8 cellular contexts compared by ENCODE assay signal in the genomic region with DNA sequence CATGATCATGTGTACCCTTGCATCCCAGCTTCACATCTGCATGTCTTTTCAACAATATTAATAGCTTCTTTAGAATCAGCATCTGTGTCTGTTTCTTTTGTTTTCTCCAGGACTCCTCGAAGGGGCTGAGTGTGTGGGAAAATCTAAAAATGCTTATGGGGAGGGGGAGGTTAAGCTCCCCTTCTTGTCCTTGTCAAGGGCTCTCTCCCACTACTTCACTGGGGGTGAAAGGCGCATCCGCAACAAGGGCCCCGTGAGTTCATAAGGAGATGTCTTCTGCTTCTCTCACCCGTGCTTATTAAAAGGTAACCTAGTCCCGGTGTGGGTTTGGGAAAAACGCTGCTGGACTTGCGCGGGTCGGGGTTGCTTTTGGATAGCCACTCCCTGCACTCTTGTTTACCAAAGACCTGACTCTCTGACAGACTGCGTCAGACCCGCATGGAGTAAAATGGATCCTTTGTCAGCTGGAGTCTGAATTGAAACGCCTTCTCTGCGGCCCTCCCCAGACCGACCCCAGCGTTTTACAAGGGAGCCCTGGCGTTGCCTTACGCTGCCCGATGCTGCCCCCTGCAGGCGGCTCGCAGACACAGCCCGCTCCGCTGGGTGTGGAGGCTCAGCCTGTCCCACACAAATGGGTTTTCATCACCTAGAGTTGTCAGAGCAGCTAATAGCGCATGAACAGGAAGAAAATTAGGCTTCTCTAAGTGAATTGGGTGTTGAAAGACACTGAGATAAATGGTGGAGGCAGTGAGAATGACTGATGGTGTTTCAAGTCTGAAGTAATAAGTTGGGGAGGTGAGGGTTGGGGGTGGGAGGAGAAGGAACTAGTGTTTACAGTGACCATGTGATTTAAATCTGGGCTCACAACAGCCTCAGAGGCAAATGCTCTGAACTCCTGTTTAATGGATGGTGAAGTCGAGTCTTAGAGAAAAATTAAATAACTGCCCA. TPM values are rescaled to one million over a fixed set of nuclear protein-coding genes. Genes with fewer than 3 reads are reported as not detected.
DNase-seq lines count a peak whose midpoint lies in the region; ATAC-seq and TF ChIP-seq lines count a peak whose summit lies in the region.

No MANE protein-coding gene starts in this region.

- H3K79me2 ChIP-seq in GM23338 (replicated peaks; ENCODE audit: insufficient read depth) (no peaks in the 10 kb centered on the region), neural progenitor cell (ENCODE audit: low read depth) (no peaks in the 10 kb centered on the region)

- H3K4me1 ChIP-seq in GM23338 (ENCODE audit: insufficient read depth) (peaks cover 6% of the 10 kb centered on the region; the same call in 1 of the 2 replicates), neural progenitor cell (peaks cover 13% of the 10 kb centered on the region), stomach smooth muscle (ENCODE audit: control insufficient read depth, insufficient read depth, low read length) (peaks cover 14% of the 10 kb centered on the region)

- H3K4me1 Mint-ChIP-seq in GM23338 (peaks cover 7% of the 10 kb centered on the region), neural progenitor cell (peaks cover 34% of the 10 kb centered on the region)

- H3K36me3 ChIP-seq in GM23338 (ENCODE audit: insufficient read depth) = no peaks in the 10 kb centered on the region
- H3K36me3 ChIP-seq in neural progenitor cell = no peaks in the 10 kb centered on the region
- H3K36me3 ChIP-seq in stomach smooth muscle (ENCODE audit: control insufficient read depth in 2 of 2, insufficient read depth in 2 of 2, low read length in 2 of 2) = no peaks in the 10 kb centered on the region

- peak overlapping the region; percentile 68 for H3K4me3 Mint-ChIP-seq in GM23338
- H3K4me3 Mint-ChIP-seq in neural progenitor cell = peak overlapping the region; percentile 71

- H3K9me3 ChIP-seq in neural progenitor cell (ENCODE audit: low read depth) (no peaks in the 10 kb centered on the region), stomach smooth muscle (ENCODE audit: control insufficient read depth in 2 of 2, low read length in 2 of 2) (no peaks in the 10 kb centered on the region)

- H3K9ac ChIP-seq in neural progenitor cell (no peak overlapping the region), stomach smooth muscle (ENCODE audit: low read length in 2 of 2) (peak overlapping the region; percentile 60 to 66)

- H3K27me3 Mint-ChIP-seq in GM23338 (ENCODE audit: insufficient read depth, low read depth, poor library complexity) (peaks cover 11% of the 10 kb centered on the region), neural progenitor cell (ENCODE audit: insufficient read depth, low read depth) (peaks cover 17% of the 10 kb centered on the region)

- H2AFZ ChIP-seq in GM23338 (peak overlapping the region; percentile 92), neural progenitor cell (replicated peaks) (peak overlapping the region; percentile 96)

- no peaks in the 10 kb centered on the region for H3K9me2 ChIP-seq in GM23338 (ENCODE audit: insufficient read depth)

- H3K27me3 ChIP-seq in GM23338 (ENCODE audit: insufficient read depth) (peaks cover 4% of the 10 kb centered on the region; the same call in 1 of the 2 replicates), neural progenitor cell (peaks cover 3% of the 10 kb centered on the region), stomach smooth muscle (ENCODE audit: control insufficient read depth in 1 of 2, insufficient read depth in 2 of 2, low read length in 2 of 2) (no peaks in the 10 kb centered on the region)

- H3K4me2 ChIP-seq in GM23338 (peak overlapping the region; percentile 68), neural progenitor cell (peak overlapping the region; percentile 65)

- DNase-seq in DMS79 (lab: John Stamatoyannopoulos, UW) (peak; percentile 88), GM23338 (ENCODE audit: low spot score) (peak; percentile 94), LNCaP clone FGC (ENCODE audit: low read depth) (no peak), RPMI8226 (peak; percentile 89), fibroblast of the conjunctiva (ENCODE audit: low read depth) (peak; percentile 78), neural progenitor cell (ENCODE audit: low spot score) (peak; percentile 95)
- DNase-seq in activated T-helper 9 cell treated with anti-CD3 and anti-CD28 coated beads, Interleukin-2, amount 50 U/mL, for 16 hours (ENCODE audit: low read depth) = peak; percentile 84

- H3F3A ChIP-seq in GM23338 (replicated peaks; ENCODE audit: low read depth) (no peaks in the 10 kb centered on the region), neural progenitor cell (ENCODE audit: low read depth) (no peaks in the 10 kb centered on the region)

- H4K20me1 ChIP-seq in GM23338 (replicated peaks; ENCODE audit: insufficient read depth) = no peaks in the 10 kb centered on the region
- no peaks in the 10 kb centered on the region for H4K20me1 ChIP-seq in neural progenitor cell (ENCODE audit: low read depth)

- H3K36me3 Mint-ChIP-seq in GM23338 (ENCODE audit: low read depth) = no peaks in the 10 kb centered on the region; the same call in 2 of the 3 replicates
- H3K36me3 Mint-ChIP-seq in neural progenitor cell = no peaks in the 10 kb centered on the region

- 0 out of 2 replicates have a peak overlapping the region, but pooled peaks have one; percentile 65 for H3K27ac Mint-ChIP-seq in GM23338
- H3K27ac Mint-ChIP-seq in neural progenitor cell = peak overlapping the region; percentile 58

- ATAC-seq in GM23338 = peak; percentile 98

- H3K27ac ChIP-seq in GM23338 (ENCODE audit: low read depth) (no peak overlapping the region), neural progenitor cell (no peak overlapping the region), stomach smooth muscle (ENCODE audit: low read length) (no peak overlapping the region)

- peak; percentile 99 for TF ChIP-seq CTCF in GM23338 (conservative IDR thresholded peaks at IDR 0.05; ENCODE audit: low read depth in 2 of 2)
- peak; percentile 98 for TF ChIP-seq CTCF in LNCaP clone FGC (IDR thresholded peaks at IDR 0.05; ENCODE audit: control insufficient read depth, extremely low read depth, insufficient read depth)
- peak; percentile 100 for TF ChIP-seq CTCF in neural progenitor cell (IDR thresholded peaks at IDR 0.05)

- H3K9me3 Mint-ChIP-seq in GM23338 (no peaks in the 10 kb centered on the region; the same call in 2 of the 3 replicates), neural progenitor cell (peaks cover 9% of the 10 kb centered on the region)

- peak overlapping the region; percentile 46 for H3K4me3 ChIP-seq in GM23338
- no peak overlapping the region for H3K4me3 ChIP-seq in LNCaP clone FGC (ENCODE audit: low read depth, low read length)
- peak overlapping the region; percentile 4 for H3K4me3 ChIP-seq in neural progenitor cell
- peak overlapping the region; percentile 61 to 73 for H3K4me3 ChIP-seq in stomach smooth muscle (ENCODE audit: low read length in 2 of 2)

TF ChIP-seq in GM23338, 12 proteins besides CTCF, POLR2A, EP300 and RAD21:
- TF ChIP-seq STAT1 (IDR thresholded peaks at IDR 0.05; ENCODE audit: unreplicated experiment) = no peak
- no peak for TF ChIP-seq JUNB (IDR thresholded peaks at IDR 0.05; ENCODE audit: unreplicated experiment)
- TF ChIP-seq CREB1 (CRISPR knock-in tag; IDR thresholded peaks at IDR 0.05; ENCODE audit: low read depth) = peak; percentile 27; the same call in 1 of the 2 replicates
- TF ChIP-seq, protein P1, sequence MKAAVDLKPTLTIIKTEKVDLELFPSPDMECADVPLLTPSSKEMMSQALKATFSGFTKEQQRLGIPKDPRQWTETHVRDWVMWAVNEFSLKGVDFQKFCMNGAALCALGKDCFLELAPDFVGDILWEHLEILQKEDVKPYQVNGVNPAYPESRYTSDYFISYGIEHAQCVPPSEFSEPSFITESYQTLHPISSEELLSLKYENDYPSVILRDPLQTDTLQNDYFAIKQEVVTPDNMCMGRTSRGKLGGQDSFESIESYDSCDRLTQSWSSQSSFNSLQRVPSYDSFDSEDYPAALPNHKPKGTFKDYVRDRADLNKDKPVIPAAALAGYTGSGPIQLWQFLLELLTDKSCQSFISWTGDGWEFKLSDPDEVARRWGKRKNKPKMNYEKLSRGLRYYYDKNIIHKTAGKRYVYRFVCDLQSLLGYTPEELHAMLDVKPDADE (IDR thresholded peaks at IDR 0.05) = no peak
- no peak for TF ChIP-seq EZH2phosphoT487 (IDR thresholded peaks at IDR 0.05; ENCODE audit: unreplicated experiment)

RNA-seq across cellular contexts. Expression of a gene that starts 53.9 kb away (rescaled TPM):
- total RNA-seq in GM23338 (2014; rRNA removed; shearing (Covaris generic)) = 8.3 and 9.5 TPM in 2 replicates
- 3.8 and 4.6 TPM in 2 replicates for polyA plus RNA-seq in GM23338 (2016; fragmentation: Nextera tagmentation; extraction: Ambion mirVana)
- 8.0 and 15.3 TPM in 2 replicates for total RNA-seq in neural progenitor cell (ENCODE audit: low replicate concordance)
